28 cellular contexts compared by ENCODE assay signal in genomic region chr12:59194794-59195193, GRCh38.
DNase-seq lines count a peak whose midpoint lies in the region; ATAC-seq, FAIRE-seq and TF ChIP-seq lines count a peak whose summit lies in the region.
"Had no signal": no experiment of that assay in that cellular context is flagged by ENCODE, and none has a peak within 500 bp of the region (broad histone marks: within the 10 kb centered on the region; RNA-seq: fewer than 3 reads in every experiment).

No MANE protein-coding gene starts in this region.

- no peak overlapping the region for H3K4me3 Mint-ChIP-seq in activated CD4-positive, alpha-beta T cell treated with anti-CD3 and anti-CD28 coated beads, Interleukin-2, amount 10 ng/mL, durations not matched to agents 24 days and 14 days
- H3K4me3 Mint-ChIP-seq: activated naive CD8-positive, alpha-beta T cell; naive thymus-derived CD4-positive, alpha-beta T cell; T-helper 2 cell treated with Interferon-gamma antibody and Interleukin-4, amounts not matched to agents 5 μg/mL and 100 μg/mL, for 36 hours had no signal

- TF ChIP-seq CTCF in GM10266 (IDR thresholded peaks at IDR 0.05; ENCODE audit: control insufficient read depth, insufficient read depth, low read depth, missing control alignments), result peak; percentile 1
- peak; percentile 19 for TF ChIP-seq CTCF in HFF-Myc (IDR thresholded peaks at IDR 0.05; ENCODE audit: low read depth, low read length, missing control alignments)
- no peak for TF ChIP-seq CTCF in PC-9 (conservative IDR thresholded peaks at IDR 0.05)
- TF ChIP-seq CTCF in kidney (IDR thresholded peaks at IDR 0.05; ENCODE audit: borderline replicate concordance, extremely low read depth, insufficient read depth), result no peak

- H3F3A ChIP-seq in PC-9 (ENCODE audit: insufficient read depth, low read depth), result no peaks in the 10 kb centered on the region

- 0 out of 2 replicates have a peak overlapping the region, but pooled peaks have one; percentile 8 for H2AFZ ChIP-seq in PC-9

- H3K27ac ChIP-seq in PC-9 (no peak overlapping the region), kidney (ENCODE audit: low read depth in 2 of 2, low read length in 2 of 2) (no peak overlapping the region)
- H3K27ac ChIP-seq: breast epithelium, heart right ventricle, lower lobe of right lung, tibial artery, vagina had no signal

- DNase-seq in GM10266 (ENCODE audit: extremely low spot score) (no peak), HFF-Myc (ENCODE audit: extremely low read depth, low read depth) (no peak), PC-9 (no peak), kidney (peak; percentile 18), NCI-H146 treated with DMSO at 0.1 percent for 48 hours (lab: John Stamatoyannopoulos, UW; ENCODE audit: unreplicated experiment) (no peak)
- DNase-seq in activated CD4-positive, alpha-beta T cell treated with anti-CD3 and anti-CD28 coated beads, Interleukin-2, amount 10 ng/mL, durations not matched to agents 24 days and 14 days, result no peak
- DNase-seq: activated CD4-positive, alpha-beta T cell treated with anti-CD3 and anti-CD28 coated beads for 4 hours; CD8-positive, alpha-beta memory T cell; DMS 273 treated with DMSO at 0.1 percent for 48 hours; GDM1; GOT3; heart right ventricle; lower lobe of right lung; MM.1S; naive thymus-derived CD4-positive, alpha-beta T cell; NCI-H1436; Right ventricle myocardium superior; stimulated activated CD4-positive, alpha-beta T cell treated with anti-CD3 and anti-CD28 coated beads, Interleukin-4, amount 100 ng/mL, for 1 hour; tibial artery had no signal

- H3K27me3 ChIP-seq in PC-9 (ENCODE audit: insufficient read depth, low read depth), result no peaks in the 10 kb centered on the region
- H3K27me3 ChIP-seq: breast epithelium, tibial artery, vagina had no signal

- no peaks in the 10 kb centered on the region for H3K36me3 Mint-ChIP-seq in activated CD4-positive, alpha-beta T cell treated with anti-CD3 and anti-CD28 coated beads, Interleukin-2, amount 10 ng/mL, durations not matched to agents 24 days and 14 days (ENCODE audit: low read depth)
- H3K36me3 Mint-ChIP-seq: activated naive CD8-positive, alpha-beta T cell; CD8-positive, alpha-beta memory T cell; naive thymus-derived CD4-positive, alpha-beta T cell had no signal

- H3K9me2 ChIP-seq in PC-9 (ENCODE audit: insufficient read depth), result no peaks in the 10 kb centered on the region

- H3K9me3 ChIP-seq in PC-9 (ENCODE audit: insufficient read depth, low read depth) (no peaks in the 10 kb centered on the region), kidney (ENCODE audit: control insufficient read depth in 1 of 2, low read length in 2 of 2) (no peaks in the 10 kb centered on the region)
- H3K9me3 ChIP-seq: breast epithelium, heart right ventricle, lower lobe of right lung, tibial artery, vagina had no signal

- no peak overlapping the region for H3K4me3 ChIP-seq in HFF-Myc (replicated peaks; ENCODE audit: low read depth, low read length)
- H3K4me3 ChIP-seq in PC-9, result no peak overlapping the region
- no peak overlapping the region for H3K4me3 ChIP-seq in kidney (ENCODE audit: low read length in 2 of 2)
- H3K4me3 ChIP-seq: breast epithelium, heart right ventricle, K562, lower lobe of right lung, tibial artery, vagina had no signal

- no peaks in the 10 kb centered on the region for H3K79me2 ChIP-seq in PC-9 (ENCODE audit: low read depth)

- no peaks in the 10 kb centered on the region for H4K20me1 ChIP-seq in PC-9 (ENCODE audit: insufficient read depth)

- H3K4me1 Mint-ChIP-seq in activated CD4-positive, alpha-beta T cell treated with anti-CD3 and anti-CD28 coated beads, Interleukin-2, amount 10 ng/mL, durations not matched to agents 24 days and 14 days, result no peaks in the 10 kb centered on the region
- H3K4me1 Mint-ChIP-seq: CD8-positive, alpha-beta memory T cell; naive thymus-derived CD4-positive, alpha-beta T cell had no signal

- intact Hi-C loops in PC-9 (cut with micrococcal nuclease; ENCODE audit: unreplicated experiment) (no loop called here), kidney (cut with DNase I) (no loop called here)
- intact Hi-C loops in activated CD4-positive, alpha-beta T cell treated with anti-CD3 and anti-CD28 coated beads, Interleukin-2, amount 10 ng/mL, durations not matched to agents 24 days and 14 days (cut with micrococcal nuclease), result no loop called here

- no peaks in the 10 kb centered on the region for H3K9me3 Mint-ChIP-seq in activated CD4-positive, alpha-beta T cell treated with anti-CD3 and anti-CD28 coated beads, Interleukin-2, amount 10 ng/mL, durations not matched to agents 24 days and 14 days
- H3K9me3 Mint-ChIP-seq: T-helper 2 cell treated with Interferon-gamma antibody and Interleukin-4, amounts not matched to agents 5 μg/mL and 100 μg/mL, for 36 hours had no signal

- no peaks in the 10 kb centered on the region for H3K36me3 ChIP-seq in PC-9 (ENCODE audit: low read depth)
- H3K36me3 ChIP-seq in kidney (ENCODE audit: control insufficient read depth in 1 of 2, insufficient read depth in 2 of 2, low read length in 2 of 2), result no peaks in the 10 kb centered on the region
- H3K36me3 ChIP-seq: breast epithelium, heart right ventricle, lower lobe of right lung, tibial artery, vagina had no signal

- H3K4me2 ChIP-seq in PC-9, result no peak overlapping the region

- no TSS peak for BruUV-seq in PC-9 (replicated peaks; lab: Mats Ljungman, UMichigan)

- POLR2A ChIA-PET in PC-9 (lab: Charles Lee; ENCODE audit: unreplicated experiment), result no interaction called here

- no peak for FAIRE-seq in kidney (lab: Jason Lieb, UNC)
- FAIRE-seq: frontal cortex, HTR-8/SVneo, K562 had no signal

- no peak for ATAC-seq in GM18907 (IDR thresholded peaks at IDR 0.05; ENCODE audit: unreplicated experiment)
- ATAC-seq: heart right ventricle; K562; lower lobe of right lung; naive thymus-derived CD4-positive, alpha-beta T cell; Panc1 had no signal

- H3K4me1 ChIP-seq in PC-9 (replicated peaks; ENCODE audit: insufficient read depth) (no peaks in the 10 kb centered on the region), kidney (ENCODE audit: control insufficient read depth in 1 of 2, insufficient read depth in 1 of 2, low read depth in 1 of 2, low read length in 2 of 2) (no peaks in the 10 kb centered on the region)
- H3K4me1 ChIP-seq: breast epithelium, heart right ventricle, lower lobe of right lung, tibial artery, vagina had no signal

- CTCF ChIA-PET in PC-9 (lab: Charles Lee), result no interaction called here

- H3K9ac ChIP-seq in kidney (ENCODE audit: low read length in 2 of 2), result no peak overlapping the region

- no peaks in the 10 kb centered on the region for H3K27me3 Mint-ChIP-seq in activated CD4-positive, alpha-beta T cell treated with anti-CD3 and anti-CD28 coated beads, Interleukin-2, amount 10 ng/mL, durations not matched to agents 24 days and 14 days
- H3K27me3 Mint-ChIP-seq: CD8-positive, alpha-beta memory T cell had no signal

- H3K27ac Mint-ChIP-seq in activated CD4-positive, alpha-beta T cell treated with anti-CD3 and anti-CD28 coated beads, Interleukin-2, amount 10 ng/mL, durations not matched to agents 24 days and 14 days, result no peak overlapping the region
- H3K27ac Mint-ChIP-seq: activated naive CD8-positive, alpha-beta T cell; CD8-positive, alpha-beta memory T cell; naive thymus-derived CD4-positive, alpha-beta T cell; T-helper 2 cell treated with Interferon-gamma antibody and Interleukin-4, amounts not matched to agents 5 μg/mL and 100 μg/mL, for 36 hours had no signal

Comparison
In these comparisons a context has a peak if more than half of its experiments do, and no peak if none do; other contexts are left out.
1. CTCF ChIP-seq: peak in GM10266 (single experiment) and HFF-Myc (single experiment); none in PC-9 (single experiment) and kidney (single experiment).